8 cellular contexts compared by ENCODE assay signal in the genomic region with DNA sequence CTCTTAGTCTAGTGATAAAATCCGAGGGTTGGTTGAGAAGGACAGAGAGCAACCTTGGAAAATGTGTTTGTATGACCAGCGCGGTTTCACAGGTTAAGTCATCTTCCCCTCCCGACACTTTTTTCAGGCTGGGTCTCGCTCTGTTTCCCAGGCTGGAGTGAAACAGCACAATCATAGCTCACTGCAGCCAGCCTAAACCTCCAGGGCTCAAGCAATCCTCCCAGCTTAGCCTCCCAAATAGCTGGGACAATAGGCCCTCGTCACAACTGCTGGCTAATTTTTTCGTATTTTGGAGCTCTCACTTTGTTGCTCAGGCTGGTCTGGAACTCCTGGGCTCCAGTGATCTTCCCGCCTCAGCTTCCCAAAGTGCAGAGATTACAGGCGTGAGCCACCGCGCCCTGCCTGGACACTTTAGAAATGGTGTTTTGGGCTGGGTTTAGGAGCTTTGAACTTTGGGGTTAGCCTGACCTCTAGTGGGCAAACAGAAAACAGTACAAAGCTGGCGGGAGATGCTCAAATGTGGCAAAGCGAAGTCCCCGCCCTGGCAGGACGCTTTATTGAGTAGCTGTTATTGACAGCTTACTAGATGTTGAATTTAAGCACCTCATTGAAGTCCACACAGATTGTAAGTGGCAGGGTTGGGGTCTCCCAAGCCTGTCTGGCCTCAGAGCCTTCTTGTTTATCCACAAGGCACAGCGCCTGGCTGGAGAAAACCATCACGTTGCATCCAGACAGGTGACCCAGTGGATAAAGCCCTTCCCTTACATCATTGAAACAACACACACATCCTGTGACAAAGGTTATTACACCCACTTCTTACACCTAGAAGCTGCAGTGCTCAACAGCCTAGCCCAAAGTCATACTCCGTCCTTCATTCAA. TPM values are rescaled to one million over a fixed set of nuclear protein-coding genes. Genes with fewer than 3 reads are reported as not detected.
DNase-seq lines count a peak whose midpoint lies in the region; ATAC-seq, FAIRE-seq and TF ChIP-seq lines count a peak whose summit lies in the region.

No MANE protein-coding gene starts in this region.

- TF ChIP-seq POLR2A in GM12891 (IDR thresholded peaks at IDR 0.05; ENCODE audit: low read depth, low read length), result no peak

- H3K4me1 ChIP-seq in A673 (ENCODE audit: insufficient read depth, low read length, poor library complexity, severe bottlenecking), result peaks cover 26% of the 10 kb centered on the region
- no peaks in the 10 kb centered on the region for H3K4me1 ChIP-seq in adipocyte (ENCODE audit: control insufficient read depth, insufficient read depth, low read length)

- no peak overlapping the region for H3K9ac ChIP-seq in adipocyte (ENCODE audit: low read length)

- H3K9me3 ChIP-seq in A673 (ENCODE audit: low read depth, low read length, poor library complexity, severe bottlenecking) (no peaks in the 10 kb centered on the region), MG63 (no peaks in the 10 kb centered on the region; the same call in 1 of the 2 replicates), adipocyte (ENCODE audit: control insufficient read depth, low read length) (no peaks in the 10 kb centered on the region)

- CTCF ChIA-PET in A673 (lab: Charles Lee), result interaction anchor here (0.6 to 2.0 kb wide), 16 partner anchors 13 to 776 kb away, joined by 3 to 21 read pairs (median 4); partner anchors contain the start of gene CACNG3

- H3K4me3 ChIP-seq in A673 (ENCODE audit: low read depth, low read length, poor library complexity, severe bottlenecking) (peak overlapping the region; percentile 10), MG63 (no peak overlapping the region), adipocyte (ENCODE audit: low read length) (no peak overlapping the region), skeletal muscle cell (ENCODE audit: low read depth, low read length) (no peak overlapping the region)

- intact Hi-C loops in A673 (cut with micrococcal nuclease; ENCODE audit: unreplicated experiment), result loop anchor here (1.0 to 5.0 kb wide), 2 partner anchors 459 to 767 kb away; no protein-coding TSS in a partner anchor
- intact Hi-C loops in left ventricle myocardium superior (cut with micrococcal nuclease), result loop anchor here (5.0 kb wide), 1 partner anchor 462 kb away; no protein-coding TSS in a partner anchor

- H3K36me3 ChIP-seq in A673 (ENCODE audit: insufficient read depth, low read length, poor library complexity, severe bottlenecking), result no peaks in the 10 kb centered on the region
- H3K36me3 ChIP-seq in MG63, result no peaks in the 10 kb centered on the region
- H3K36me3 ChIP-seq in adipocyte (ENCODE audit: control insufficient read depth, insufficient read depth, low read length, severe bottlenecking), result no peaks in the 10 kb centered on the region

- TF ChIP-seq CTCF in A673 (conservative IDR thresholded peaks at IDR 0.05; ENCODE audit: low read depth, low read length), result peak; percentile 83

- FAIRE-seq in GM12891 (lab: Jason Lieb, UNC), result peak; percentile 66

- H3K27me3 ChIP-seq in A673 (replicated peaks; ENCODE audit: insufficient read depth, low read depth, low read length, poor library complexity) (no peaks in the 10 kb centered on the region), MG63 (0 out of 2 replicates have a peak, but pooled peaks cover 3% of the 10 kb centered on the region), adipocyte (replicated peaks; ENCODE audit: control insufficient read depth, insufficient read depth, low read length) (peaks cover 28% of the 10 kb centered on the region)

- POLR2A ChIA-PET in A673 (lab: Charles Lee; ENCODE audit: low non-redundant PET), result interaction anchor here (0.6 kb wide), 1 partner anchor 991 kb away, joined by 6 read pairs; no protein-coding TSS in a partner anchor

- DNase-seq in A673 (ENCODE audit: low spot score) (peak; percentile 90), GM12891 (ENCODE audit: insufficient read length, low spot score) (peak; percentile 53), MG63 (peak; percentile 46), T follicular helper cell (ENCODE audit: low read depth) (peak; percentile 22), adipocyte (ENCODE audit: low read depth) (peak; percentile 81), left ventricle myocardium superior (peak; percentile 36), skeletal muscle cell (ENCODE audit: low read depth) (peak; percentile 5)

- peak overlapping the region; percentile 20 for H3K27ac ChIP-seq in A673 (ENCODE audit: low read depth, low read length, poor library complexity, severe bottlenecking)

- ATAC-seq in left ventricle myocardium superior, result peak; percentile 84
- ATAC-seq in GM21737 (IDR thresholded peaks at IDR 0.05; ENCODE audit: unreplicated experiment), result no peak

- TSS peak; percentile 95 for BruUV-seq in A673 (replicated peaks; lab: Mats Ljungman, UMichigan)

TF ChIP-seq in GM12891, 5 proteins besides CTCF, POLR2A, EP300 and RAD21:
- TF ChIP-seq PAX5 (IDR thresholded peaks at IDR 0.05; ENCODE audit: insufficient read depth, low read length, severe bottlenecking) (no peak), POU2F2 (IDR thresholded peaks at IDR 0.05; ENCODE audit: low read depth, low read length) (no peak), TAF1 (IDR thresholded peaks at IDR 0.05; ENCODE audit: low read depth, low read length) (no peak), POLR2AphosphoS5 (IDR thresholded peaks at IDR 0.05; ENCODE audit: low read depth, low read length) (no peak), SPI1 (IDR thresholded peaks at IDR 0.05; ENCODE audit: low read depth, low read length) (no peak)

RNA-seq across cellular contexts. Expression of gene RBBP6, which starts 34.7 kb away (rescaled TPM):
- total RNA-seq in A673 (2021), result 72.2 and 78.9 TPM in 2 replicates
- 48.2 TPM for polyA plus RNA-seq in GM12891 (2012; ENCODE audit: low read depth, missing spikeins)
- 6.8 and 13.6 TPM in 2 replicates for total RNA-seq in MG63 (2014; rRNA removed; shearing (Covaris generic); ENCODE audit: low replicate concordance)
- 26.4 TPM for total RNA-seq in left ventricle myocardium superior

Comparison
In these comparisons a context has a peak if more than half of its experiments do, and no peak if none do; other contexts are left out.
1. DNase-seq: peak in every context shown above with its lines; median percentile 90 in A673; 81 in adipocyte; 53 in GM12891; 46 in MG63; 36 in left ventricle myocardium superior; 22 in T follicular helper cell; 5 in skeletal muscle cell.